8 cellular contexts compared by ENCODE assay signal in genomic region chr19:51570962-51571575, GRCh38. TPM values are rescaled to one million over a fixed set of nuclear protein-coding genes. Genes with fewer than 3 reads are reported as not detected.
DNase-seq lines count a peak whose midpoint lies in the region; TF ChIP-seq lines count a peak whose summit lies in the region.

Gene ZNF175, plus strand, starts transcription at chr19:51571283. Its CDS starts 2,047 bp downstream, at chr19:51573330.

- no peak within 1 kb of the TSS for H4K91ac ChIP-seq in neuronal stem cell (ENCODE audit: low read depth, low read length, poor library complexity)

- no peaks in the 10 kb centered on the region for H3K79me1 ChIP-seq in neuronal stem cell (ENCODE audit: low read depth, low read length)

- CTCF ChIA-PET in activated naive CD4-positive, alpha-beta T cell treated with anti-CD3 and anti-CD28 coated beads, Interleukin-2, amount 10 ng/mL, durations not matched to agents 7 days and 5 days (lab: Charles Lee): no interaction called here

- H3K9ac ChIP-seq in GM23248: peak within 1 kb of the TSS; percentile 86
- H3K9ac ChIP-seq in neuronal stem cell (ENCODE audit: low read depth, low read length, poor library complexity): peak within 1 kb of the TSS; percentile 46

- H3K27me3 ChIP-seq in GM23248 (replicated peaks; ENCODE audit: insufficient read depth) (no peaks in the 10 kb centered on the region), SJCRH30 (no peaks in the 10 kb centered on the region), neuronal stem cell (ENCODE audit: control insufficient read depth in 3 of 3, insufficient read depth in 3 of 3, low read depth in 1 of 3, low read length in 3 of 3) (peaks cover 0 to 5% (median 0%) of the 10 kb centered on the region in 3 experiments)

- H2AK5ac ChIP-seq in neuronal stem cell (ENCODE audit: low read depth, low read length): no peak within 1 kb of the TSS

- no peak within 1 kb of the TSS for H3K14ac ChIP-seq in neuronal stem cell (ENCODE audit: low read length)

- peaks cover 30% of the 10 kb centered on the region for H3F3A ChIP-seq in GM23248 (ENCODE audit: insufficient read depth)

- TF ChIP-seq CTCF in LNCaP clone FGC (IDR thresholded peaks at IDR 0.05; ENCODE audit: control insufficient read depth, extremely low read depth, insufficient read depth): no peak

- peak within 1 kb of the TSS; percentile 98 for H3K4me3 Mint-ChIP-seq in activated naive CD4-positive, alpha-beta T cell treated with anti-CD3 and anti-CD28 coated beads, Interleukin-2, amount 10 ng/mL, durations not matched to agents 7 days and 5 days

- H3K27me3 Mint-ChIP-seq in activated naive CD4-positive, alpha-beta T cell treated with anti-CD3 and anti-CD28 coated beads, Interleukin-2, amount 10 ng/mL, durations not matched to agents 7 days and 5 days: peaks cover 17% of the 10 kb centered on the region

- in situ Hi-C loops in GM23248 (cut with MboI): no loop called here

- H3K27ac ChIP-seq in GM23248 (peak within 1 kb of the TSS; percentile 88), SJCRH30 (peak within 1 kb of the TSS; percentile 8; the same call in 1 of the 2 replicates), neuronal stem cell (replicated peaks; ENCODE audit: low read length) (no peak within 1 kb of the TSS)

- peaks cover 27% of the 10 kb centered on the region for H3K36me3 Mint-ChIP-seq in activated naive CD4-positive, alpha-beta T cell treated with anti-CD3 and anti-CD28 coated beads, Interleukin-2, amount 10 ng/mL, durations not matched to agents 7 days and 5 days

- H2AFZ ChIP-seq in GM23248: peak within 1 kb of the TSS; percentile 79
- peak within 1 kb of the TSS; percentile 93 for H2AFZ ChIP-seq in neuronal stem cell (ENCODE audit: low read length)

- no peaks in the 10 kb centered on the region for H3K9me3 ChIP-seq in GM23248 (ENCODE audit: low read depth)
- H3K9me3 ChIP-seq in SJCRH30 (replicated peaks): no peaks in the 10 kb centered on the region
- H3K9me3 ChIP-seq in neuronal stem cell (replicated peaks in 1 of 2; ENCODE audit: control insufficient read depth in 2 of 2, insufficient read depth in 1 of 2, low read depth in 1 of 2, low read length in 2 of 2): no peaks in the 10 kb centered on the region

- H3K4me3 ChIP-seq in GM23248: peak within 1 kb of the TSS; percentile 94
- peak within 1 kb of the TSS; percentile 65 for H3K4me3 ChIP-seq in LNCaP clone FGC (ENCODE audit: low read depth, low read length)
- H3K4me3 ChIP-seq in SJCRH30: peak within 1 kb of the TSS; percentile 59
- peak within 1 kb of the TSS; percentile 76 to 82 for H3K4me3 ChIP-seq in neuronal stem cell (ENCODE audit: low read length in 2 of 2)

- H2BK5ac ChIP-seq in neuronal stem cell (ENCODE audit: low read length): no peak within 1 kb of the TSS

- peak; percentile 97 for DNase-seq in DMS79 treated with DMSO at 0.1 percent for 48 hours (lab: John Stamatoyannopoulos, UW)
- peak; percentile 97 for DNase-seq in GM23248
- peak; percentile 95 for DNase-seq in LNCaP clone FGC (ENCODE audit: low read depth)
- peak; percentile 92 to 98 for DNase-seq in SJCRH30
- DNase-seq in activated naive CD4-positive, alpha-beta T cell treated with anti-CD3 and anti-CD28 coated beads, Interleukin-2, amount 10 ng/mL, durations not matched to agents 7 days and 5 days: peak; percentile 87
- DNase-seq in germinal center (ENCODE audit: low spot score): peak; percentile 80
- peak; percentile 95 for DNase-seq in neuronal stem cell (ENCODE audit: low spot score)
- DNase-seq in stromal cell of bone marrow (ENCODE audit: low read depth): peak; percentile 94

- H3K79me2 ChIP-seq in GM23248 (ENCODE audit: insufficient read depth): peaks cover 45% of the 10 kb centered on the region

- H2BK120ac ChIP-seq in neuronal stem cell (ENCODE audit: low read depth, low read length): no peak within 1 kb of the TSS

- peak within 1 kb of the TSS; percentile 30 for H3K27ac Mint-ChIP-seq in activated naive CD4-positive, alpha-beta T cell treated with anti-CD3 and anti-CD28 coated beads, Interleukin-2, amount 10 ng/mL, durations not matched to agents 7 days and 5 days

- H3K4me1 ChIP-seq in GM23248 (ENCODE audit: insufficient read depth): peaks cover 22% of the 10 kb centered on the region
- H3K4me1 ChIP-seq in SJCRH30: no peaks in the 10 kb centered on the region
- H3K4me1 ChIP-seq in neuronal stem cell (ENCODE audit: control insufficient read depth in 2 of 2, insufficient read depth in 1 of 2, low read depth in 1 of 2, low read length in 2 of 2): peaks cover 0 to 6% of the 10 kb centered on the region in 2 donors

- H3K36me3 ChIP-seq in GM23248 (ENCODE audit: low read depth): peaks cover 12% of the 10 kb centered on the region
- H3K36me3 ChIP-seq in SJCRH30: peaks cover 3% of the 10 kb centered on the region; the same call in 1 of the 2 replicates
- peaks cover 5 to 25% of the 10 kb centered on the region in 2 donors for H3K36me3 ChIP-seq in neuronal stem cell (replicated peaks in 1 of 2; ENCODE audit: control insufficient read depth in 2 of 2, insufficient read depth in 2 of 2, low read length in 2 of 2)

- no peak within 1 kb of the TSS for H3K18ac ChIP-seq in neuronal stem cell (ENCODE audit: low read length)

- H3K9me3 Mint-ChIP-seq in activated naive CD4-positive, alpha-beta T cell treated with anti-CD3 and anti-CD28 coated beads, Interleukin-2, amount 10 ng/mL, durations not matched to agents 7 days and 5 days: no peaks in the 10 kb centered on the region

- H3K23ac ChIP-seq in neuronal stem cell (ENCODE audit: low read depth, low read length, poor library complexity): no peak within 1 kb of the TSS

- H2BK15ac ChIP-seq in neuronal stem cell (ENCODE audit: low read length): no peak within 1 kb of the TSS

- H3K9me2 ChIP-seq in GM23248 (ENCODE audit: insufficient read depth): no peaks in the 10 kb centered on the region

- peaks cover 3% of the 10 kb centered on the region; the same call in 1 of the 2 replicates for H4K20me1 ChIP-seq in GM23248 (ENCODE audit: insufficient read depth)

- no peak within 1 kb of the TSS for H4K8ac ChIP-seq in neuronal stem cell (ENCODE audit: low read depth, low read length)

- H2BK12ac ChIP-seq in neuronal stem cell (ENCODE audit: low read length): no peak within 1 kb of the TSS

- 1% methylated on average over 25 to 30 of the region's 30 CpGs for WGBS in GM23248 (ENCODE audit: low coverage in 1 of 2, low lambda C conversion rate in 2 of 2, missing lambda C conversion rate in 2 of 2), 2 experiments
- WGBS in neuronal stem cell (ENCODE audit: extremely low coverage in 2 of 2, insufficient read length in 2 of 2, insufficient replicate concordance in 1 of 2), 2 donors: no CpG with 5 or more reads among the region's 30 CpGs

- H3K4me1 Mint-ChIP-seq in activated naive CD4-positive, alpha-beta T cell treated with anti-CD3 and anti-CD28 coated beads, Interleukin-2, amount 10 ng/mL, durations not matched to agents 7 days and 5 days: peaks cover 31% of the 10 kb centered on the region

- peak within 1 kb of the TSS; percentile 88 for H3K4me2 ChIP-seq in GM23248 (ENCODE audit: unreplicated experiment)
- H3K4me2 ChIP-seq in neuronal stem cell (ENCODE audit: insufficient read depth, low read length, poor library complexity, severe bottlenecking): peak within 1 kb of the TSS; percentile 74

- no peak within 1 kb of the TSS for H3K4ac ChIP-seq in neuronal stem cell (ENCODE audit: low read length)

RNA-seq across cellular contexts. Expression of gene ZNF175, which starts in this region (rescaled TPM):
- 2.4 and 2.9 TPM in 2 replicates for total RNA-seq in GM23248 (2014; rRNA removed; shearing (Covaris generic))
- polyA plus RNA-seq in GM23248 (2016; fragmentation: Nextera tagmentation; extraction: Ambion mirVana): 2.6 and 2.9 TPM in 2 replicates
- 4.4 and 4.7 TPM in 2 replicates for total RNA-seq in SJCRH30 (2014; rRNA removed; shearing (Covaris generic))
- 4.0 TPM for polyA plus RNA-seq in neuronal stem cell (2013, experiment 1 of 2)
- 4.4 TPM for polyA plus RNA-seq in neuronal stem cell (2013, experiment 2 of 2)
